9 cellular contexts compared by ENCODE assay signal in genomic region chr1:47578026-47578861, GRCh38.
A peak's percentile ranks its signal among the peaks of the same experiment; 100 is the strongest.
DNase-seq lines count a peak whose midpoint lies in the region; ATAC-seq and TF ChIP-seq lines count a peak whose summit lies in the region.
"Had no signal": no experiment of that assay in that cellular context is flagged by ENCODE, and none has a peak within 500 bp of the region (broad histone marks: within the 10 kb centered on the region; RNA-seq: fewer than 3 reads in every experiment).

No MANE protein-coding gene starts in this region.

- H3K4me1 Mint-ChIP-seq in activated naive CD4-positive, alpha-beta T cell treated with anti-CD3 and anti-CD28 coated beads, Interleukin-2, amount 10 ng/mL, durations not matched to agents 7 days and 5 days = no peaks in the 10 kb centered on the region
- H3K4me1 Mint-ChIP-seq in chondrocyte (ENCODE audit: low read depth) = peaks cover 9% of the 10 kb centered on the region

- H3K27ac ChIP-seq in dorsolateral prefrontal cortex = peak overlapping the region in 40 of 59 donors; percentile 1 to 74 (median 49)
- H3K27ac ChIP-seq in suprapubic skin = peak overlapping the region; percentile 57

- TF ChIP-seq CTCF in dorsolateral prefrontal cortex (IDR thresholded peaks at IDR 0.05 in 54 of 56, conservative IDR thresholded peaks at IDR 0.05 in 2 of 56; ENCODE audit: low read depth in 1 of 56, partially characterized antibody in 56 of 56) (peak in 1 of 56 donors; percentile 10), suprapubic skin (IDR thresholded peaks at IDR 0.05) (no peak), chondrocyte (IDR thresholded peaks at IDR 0.05) (no peak)

- H3K36me3 ChIP-seq in suprapubic skin = no peaks in the 10 kb centered on the region

- no peak for ATAC-seq in GM21360 (IDR thresholded peaks at IDR 0.05; ENCODE audit: unreplicated experiment)

- TF ChIP-seq EP300 in suprapubic skin (IDR thresholded peaks at IDR 0.05) = no peak

- no peaks in the 10 kb centered on the region for H3K9me3 ChIP-seq in suprapubic skin

- WGBS in suprapubic skin = 23% methylated on average over 22 of the region's 22 CpGs

- peaks cover 16% of the 10 kb centered on the region for H3K4me1 ChIP-seq in suprapubic skin

- H3K4me3 ChIP-seq in dorsolateral prefrontal cortex (peak overlapping the region in 36 of 59 donors; percentile 1 to 57 (median 28)), suprapubic skin (no peak overlapping the region)

- no peaks in the 10 kb centered on the region for H3K9me3 Mint-ChIP-seq in activated naive CD4-positive, alpha-beta T cell treated with anti-CD3 and anti-CD28 coated beads, Interleukin-2, amount 10 ng/mL, durations not matched to agents 7 days and 5 days
- H3K9me3 Mint-ChIP-seq in chondrocyte (ENCODE audit: low read depth) = no peaks in the 10 kb centered on the region

- peaks cover 20% of the 10 kb centered on the region for H3K27me3 Mint-ChIP-seq in activated naive CD4-positive, alpha-beta T cell treated with anti-CD3 and anti-CD28 coated beads, Interleukin-2, amount 10 ng/mL, durations not matched to agents 7 days and 5 days
- H3K27me3 Mint-ChIP-seq in chondrocyte (ENCODE audit: low read depth) = peaks cover 15% of the 10 kb centered on the region

- no peaks in the 10 kb centered on the region for H3K36me3 Mint-ChIP-seq in activated naive CD4-positive, alpha-beta T cell treated with anti-CD3 and anti-CD28 coated beads, Interleukin-2, amount 10 ng/mL, durations not matched to agents 7 days and 5 days
- no peaks in the 10 kb centered on the region for H3K36me3 Mint-ChIP-seq in chondrocyte (ENCODE audit: low read depth)

- H3K27me3 ChIP-seq in dorsolateral prefrontal cortex (peaks cover 0 to 7% (median 0%) of the 10 kb centered on the region in 45 donors), suprapubic skin (peaks cover 16% of the 10 kb centered on the region)

- CTCF ChIA-PET in activated naive CD4-positive, alpha-beta T cell treated with anti-CD3 and anti-CD28 coated beads, Interleukin-2, amount 10 ng/mL, durations not matched to agents 7 days and 5 days (lab: Charles Lee) = no interaction called here

- DNase-seq in LoVo (ENCODE audit: low spot score) = peak; percentile 31
- peak in 3 of 10 donors; percentile 50 to 63 (median 56) for DNase-seq in dorsolateral prefrontal cortex
- DNase-seq in medulla oblongata (ENCODE audit: extremely low spot score) = peak; percentile 85
- peak in 1 of 2 donors; percentile 54 for DNase-seq in suprapubic skin (ENCODE audit: low spot score in 2 of 2)
- DNase-seq in activated naive CD4-positive, alpha-beta T cell treated with anti-CD3 and anti-CD28 coated beads, Interleukin-2, amount 10 ng/mL, durations not matched to agents 7 days and 5 days = no peak
- no peak for DNase-seq in chondrocyte (ENCODE audit: low spot score)
- DNase-seq in activated CD4-positive, alpha-beta T cell treated with anti-CD3 and anti-CD28 coated beads for 4 hours = no peak
- DNase-seq: activated CD4-positive, alpha-beta T cell treated with anti-CD3 and anti-CD28 coated beads, Interleukin-2, amount 50 U/mL, for 1 hour had no signal

- no peak overlapping the region for H3K4me3 Mint-ChIP-seq in activated naive CD4-positive, alpha-beta T cell treated with anti-CD3 and anti-CD28 coated beads, Interleukin-2, amount 10 ng/mL, durations not matched to agents 7 days and 5 days
- no peak overlapping the region for H3K4me3 Mint-ChIP-seq in chondrocyte (ENCODE audit: unreplicated experiment)

- H3K27ac Mint-ChIP-seq in activated naive CD4-positive, alpha-beta T cell treated with anti-CD3 and anti-CD28 coated beads, Interleukin-2, amount 10 ng/mL, durations not matched to agents 7 days and 5 days = no peak overlapping the region
- H3K27ac Mint-ChIP-seq in chondrocyte (ENCODE audit: unreplicated experiment) = no peak overlapping the region

- no peak for TF ChIP-seq POLR2A in suprapubic skin (IDR thresholded peaks at IDR 0.05)

- intact Hi-C loops in dorsolateral prefrontal cortex (cut with DNase I) = no loop called here

Comparison
In these comparisons a context has a peak if more than half of its experiments do, and no peak if none do; other contexts are left out.
1. DNase-seq: peak in LoVo (single experiment) and medulla oblongata (single experiment); none in activated naive CD4-positive, alpha-beta T cell treated with anti-CD3 and anti-CD28 coated beads, Interleukin-2, amount 10 ng/mL, durations not matched to agents 7 days and 5 days (single experiment), chondrocyte (single experiment) and activated CD4-positive, alpha-beta T cell treated with anti-CD3 and anti-CD28 coated beads for 4 hours (0 of 2).